ENCODE assay signal across 12 cellular contexts in the genomic region with DNA sequence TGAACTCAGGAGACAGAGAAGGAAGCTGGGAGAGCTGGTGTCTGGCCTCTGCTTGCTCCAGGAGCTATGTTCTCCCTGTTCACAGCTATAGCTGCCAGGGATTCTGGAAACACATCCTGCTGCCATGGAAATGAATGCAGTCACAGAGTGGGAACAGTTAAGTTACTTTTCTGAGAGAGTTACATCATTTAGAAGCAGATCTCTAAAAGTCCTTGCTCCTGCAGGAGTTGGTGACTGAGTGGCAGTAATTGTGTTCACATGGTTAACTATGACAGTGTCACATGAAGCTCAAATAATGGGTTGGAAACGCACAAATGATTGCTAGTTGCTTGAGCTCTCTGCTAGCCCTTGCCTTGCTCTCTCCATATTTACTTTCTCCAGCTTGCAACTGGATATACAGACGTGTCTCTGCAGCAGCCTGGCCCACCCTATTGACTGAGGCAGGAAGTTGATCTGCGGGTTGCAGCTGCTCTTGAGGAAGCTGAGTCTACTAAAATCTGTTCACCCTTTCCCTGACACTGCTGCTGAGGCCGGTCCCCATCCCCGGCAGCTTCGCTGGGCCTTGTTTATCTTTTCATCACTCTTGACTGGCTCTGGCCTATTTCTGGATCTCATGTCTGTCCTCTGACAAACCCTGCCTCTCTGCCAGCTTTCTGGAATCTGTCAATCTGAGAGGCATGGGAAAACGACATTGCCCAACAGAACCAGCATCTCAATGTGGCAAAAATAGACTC. TPM values are rescaled to one million over a fixed set of nuclear protein-coding genes. Genes with fewer than 3 reads are reported as not detected.
DNase-seq lines count a peak whose midpoint lies in the region; ATAC-seq, FAIRE-seq and TF ChIP-seq lines count a peak whose summit lies in the region.
"Had no signal": no experiment of that assay in that cellular context is flagged by ENCODE, and none has a peak within 500 bp of the region (broad histone marks: within the 10 kb centered on the region; RNA-seq: fewer than 3 reads in every experiment).

No MANE protein-coding gene starts in this region.

- no peak for ATAC-seq in left lobe of liver
- ATAC-seq in GM18519 (IDR thresholded peaks at IDR 0.05; ENCODE audit: low FRiP score, unreplicated experiment), result no peak

- DNase-seq in GM18507 (ENCODE audit: extremely low spot score, insufficient read length, low read depth) (no peak), NCI-H69 (lab: John Stamatoyannopoulos, UW) (peak; percentile 80), fibroblast of the aortic adventitia (ENCODE audit: low read depth) (peak; percentile 55), pons (ENCODE audit: low spot score) (peak; percentile 11), AG08396 (ENCODE audit: low spot score) (no peak), left lobe of liver (ENCODE audit: low spot score) (no peak), RPMI8226 (no peak)
- DNase-seq: dermis blood vessel endothelial cell, immature natural killer cell, uterus had no signal

- peak; percentile 73 for FAIRE-seq in GM18507 (lab: Jason Lieb, UNC)
- FAIRE-seq: RCC 7860 had no signal

- TF ChIP-seq CTCF in fibroblast of the aortic adventitia (IDR thresholded peaks at IDR 0.05; ENCODE audit: insufficient read depth, low read length), result no peak

- H3K4me3 ChIP-seq in fibroblast of the aortic adventitia (ENCODE audit: low read depth, low read length), result no peak overlapping the region
- H3K4me3 ChIP-seq: uterus had no signal

RNA-seq across cellular contexts. Expression of a gene that starts 16.7 kb away (rescaled TPM):
- total RNA-seq in fibroblast of the aortic adventitia (ENCODE audit: low replicate concordance) (163 and 243 TPM in 2 replicates), left lobe of liver (2.3 TPM)

RNA-seq across cellular contexts. Expression of a gene that starts 26.5 kb away (rescaled TPM):
- 0.36 and 0.90 TPM in 2 replicates for total RNA-seq in fibroblast of the aortic adventitia (ENCODE audit: low replicate concordance)
- total RNA-seq in left lobe of liver, result 0.30 TPM
- total RNA-seq: dermis blood vessel endothelial cell had no signal

RNA-seq across cellular contexts. Expression of a gene that starts 45.7 kb away (rescaled TPM):
- total RNA-seq in fibroblast of the aortic adventitia (ENCODE audit: low replicate concordance) (0.18 and 0.25 TPM in 2 replicates), left lobe of liver (not detected)

Comparison
In these comparisons a context has a peak if more than half of its experiments do, and no peak if none do; other contexts are left out.
1. DNase-seq: peak in NCI-H69 (single experiment), fibroblast of the aortic adventitia (single experiment) and pons (single experiment); none in GM18507 (single experiment), AG08396 (single experiment), left lobe of liver (single experiment) and RPMI8226 (single experiment).
2. RNA of a gene that starts 16.7 kb away (total RNA-seq): 163 to 243 TPM in fibroblast of the aortic adventitia; 2.3 TPM in left lobe of liver (single experiment); every median in the first group is over 10 times any median in the second.